10 cellular contexts compared by ENCODE assay signal in genomic region chr4:11471613-11472012, GRCh38. TPM values are rescaled to one million over a fixed set of nuclear protein-coding genes. Genes with fewer than 3 reads are reported as not detected.
A peak's percentile ranks its signal among the peaks of the same experiment; 100 is the strongest.
DNase-seq lines count a peak whose midpoint lies in the region; ATAC-seq, FAIRE-seq and TF ChIP-seq lines count a peak whose summit lies in the region.
"Had no signal": no experiment of that assay in that cellular context is flagged by ENCODE, and none has a peak within 500 bp of the region (broad histone marks: within the 10 kb centered on the region; RNA-seq: fewer than 3 reads in every experiment).

No MANE protein-coding gene starts in this region.

- intact Hi-C loops in HepG2 (cut with micrococcal nuclease; ENCODE audit: unreplicated experiment), result no loop called here
- intact Hi-C loops in left colon (cut with DNase I, micrococcal nuclease), result no loop called here

- WGBS in liver, result 51% methylated on average over 4 of the region's 4 CpGs
- 5% methylated on average over 4 of the region's 4 CpGs for WGBS in HepG2 (ENCODE audit: low lambda C conversion rate)

- DNase-seq in HepG2 (ENCODE audit: low spot score), result no peak
- DNase-seq in activated CD8-positive, alpha-beta memory T cell treated with anti-CD3 and anti-CD28 coated beads, Interleukin-2, amount 50 U/mL, for 4 hours, result peak; percentile 27
- DNase-seq in left colon, result no peak
- DNase-seq in type B pancreatic cell (ENCODE audit: extremely low spot score, unreplicated experiment), result no peak
- no peak for DNase-seq in RPMI8226
- DNase-seq in RKO (ENCODE audit: low spot score), result no peak

- TF ChIP-seq RAD21 in liver (IDR thresholded peaks at IDR 0.05) (no peak), HepG2 (CRISPR knock-in tag; IDR thresholded peaks at IDR 0.05) (no peak)

- no peak for TF ChIP-seq POLR2A in HepG2 (IDR thresholded peaks at IDR 0.05; ENCODE audit: insufficient read depth in 1 of 2, low read depth in 2 of 2, low read length in 2 of 2)

- no peak for FAIRE-seq in HepG2 (lab: Jason Lieb, UNC)

- no peaks in the 10 kb centered on the region for H3K27me3 ChIP-seq in liver (ENCODE audit: control insufficient read depth in 4 of 4, insufficient read depth in 4 of 4, low read length in 3 of 4)
- H3K27me3 ChIP-seq in HepG2 (ENCODE audit: control insufficient read depth in 1 of 2, insufficient read depth in 2 of 2, low read length in 2 of 2), result no peaks in the 10 kb centered on the region

- peaks cover 12% of the 10 kb centered on the region for H3K4me1 Mint-ChIP-seq in type B pancreatic cell (ENCODE audit: unreplicated experiment)

- H3K9ac ChIP-seq in liver (ENCODE audit: low read depth in 1 of 2, low read length in 2 of 2), result no peak overlapping the region
- no peak overlapping the region for H3K9ac ChIP-seq in HepG2 (ENCODE audit: insufficient read depth, low read depth, low read length)

- H3K79me2 ChIP-seq in HepG2 (ENCODE audit: insufficient read depth, low read length), result no peaks in the 10 kb centered on the region

- no peaks in the 10 kb centered on the region for H3K36me3 Mint-ChIP-seq in type B pancreatic cell

- ATAC-seq in HepG2 (no peak), HG03565 (IDR thresholded peaks at IDR 0.05; ENCODE audit: unreplicated experiment) (peak; percentile 55), left colon (peak; percentile 40)

- H3K4me3 Mint-ChIP-seq in type B pancreatic cell, result no peak overlapping the region

- CTCF ChIA-PET in HepG2 (lab: Yijun Ruan, JAX; ENCODE audit: low intra/inter-chr PET ratio, low total read pairs), result no interaction called here

- H3K27ac ChIP-seq in liver (ENCODE audit: low read depth in 1 of 2, low read length in 2 of 2) (no peak overlapping the region), HepG2 (ENCODE audit: extremely low read length, insufficient read depth, low read length) (no peak overlapping the region)

- in situ Hi-C loops in HepG2 (cut with HindIII; ENCODE audit: extremely low pct_ligation_motif_present, low pct_unique_long_range_greater_than_20kb), result loop anchor here (25.0 kb wide), 1 partner anchor 1166 kb away; no protein-coding TSS in a partner anchor

- H3K27ac Mint-ChIP-seq in type B pancreatic cell, result peak overlapping the region; percentile 15

- no peaks in the 10 kb centered on the region for H4K20me1 ChIP-seq in HepG2 (ENCODE audit: insufficient read depth, low read length)

- no peaks in the 10 kb centered on the region for H3K27me3 Mint-ChIP-seq in type B pancreatic cell

- H3K9me3 ChIP-seq in liver (ENCODE audit: control insufficient read depth in 4 of 4, low read length in 3 of 4), result no peaks in the 10 kb centered on the region
- no peaks in the 10 kb centered on the region for H3K9me3 ChIP-seq in HepG2 (ENCODE audit: low read length)

- BruUV-seq in HepG2 (replicated peaks; lab: Mats Ljungman, UMichigan), result no TSS peak

- no peaks in the 10 kb centered on the region for H3K36me3 ChIP-seq in liver (ENCODE audit: control insufficient read depth in 4 of 4, insufficient read depth in 3 of 4, low read depth in 1 of 4, low read length in 3 of 4)
- no peaks in the 10 kb centered on the region for H3K36me3 ChIP-seq in HepG2 (replicated peaks in 1 of 2; ENCODE audit: control insufficient read depth in 1 of 2, insufficient read depth in 2 of 2, low read length in 2 of 2)

- no peak overlapping the region for H3K4me2 ChIP-seq in HepG2 (ENCODE audit: low read depth, low read length)

- TF ChIP-seq EP300 in HepG2 (IDR thresholded peaks at IDR 0.05; ENCODE audit: low read depth in 2 of 2, low read length in 2 of 2) (no peak), HepG2 (CRISPR knock-in tag; IDR thresholded peaks at IDR 0.05; ENCODE audit: borderline replicate concordance) (no peak)

- no peaks in the 10 kb centered on the region for H3K4me1 ChIP-seq in liver (ENCODE audit: control insufficient read depth in 4 of 4, insufficient read depth in 4 of 4, low read length in 3 of 4)
- H3K4me1 ChIP-seq in HepG2 (ENCODE audit: insufficient read depth, low read length), result no peaks in the 10 kb centered on the region

- H3K4me3 ChIP-seq in liver (ENCODE audit: low read depth in 1 of 3, low read length in 3 of 3) (no peak overlapping the region), HepG2 (replicated peaks in 1 of 3; ENCODE audit: insufficient read depth in 1 of 3, low read depth in 2 of 3, low read length in 3 of 3) (no peak overlapping the region)

- POLR2A ChIA-PET in HepG2 (lab: Yijun Ruan, JAX), result no interaction called here

- TF ChIP-seq CTCF in liver (IDR thresholded peaks at IDR 0.05; ENCODE audit: low read depth, low read length, missing input control) (no peak), HepG2 (CRISPR knock-in tag; IDR thresholded peaks at IDR 0.05) (no peak), type B pancreatic cell (conservative IDR thresholded peaks at IDR 0.05) (no peak)

- H2AFZ ChIP-seq in HepG2 (ENCODE audit: low read length), result no peak overlapping the region

- H3K9me3 Mint-ChIP-seq in type B pancreatic cell, result no peaks in the 10 kb centered on the region

TF ChIP-seq in liver, 16 proteins besides CTCF, POLR2A, EP300 and RAD21 (continues in another document):
- TF ChIP-seq EGR1 (IDR thresholded peaks at IDR 0.05; ENCODE audit: low read depth in 2 of 2), result no peak
- no peak for TF ChIP-seq TAF1 (conservative IDR thresholded peaks at IDR 0.05)
- TF ChIP-seq, protein P1, sequence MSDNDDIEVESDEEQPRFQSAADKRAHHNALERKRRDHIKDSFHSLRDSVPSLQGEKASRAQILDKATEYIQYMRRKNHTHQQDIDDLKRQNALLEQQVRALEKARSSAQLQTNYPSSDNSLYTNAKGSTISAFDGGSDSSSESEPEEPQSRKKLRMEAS (IDR thresholded peaks at IDR 0.05), result no peak

TF ChIP-seq in HepG2, 621 proteins besides CTCF, POLR2A, EP300 and RAD21:
- TF ChIP-seq ZSCAN30 (CRISPR knock-in tag; IDR thresholded peaks at IDR 0.05) (no peak), CBX2 (IDR thresholded peaks at IDR 0.05; ENCODE audit: low read depth, low read length) (no peak), CBX2 (CRISPR knock-in tag; IDR thresholded peaks at IDR 0.05; ENCODE audit: low read depth) (no peak)
TF ChIP-seq in HepG2: peak in this region for 0.

RNA-seq across cellular contexts. Expression of gene HS3ST1, which starts 42.9 kb away (rescaled TPM):
- total RNA-seq in liver (under 1 TPM; 0.25 to 0.28 TPM), HepG2 (2016; rRNA removed; fragmentation: Illumina TruSeq; extraction: Trizol) (not detected in 2 replicates), left colon (1 to 10 TPM; 2.7 to 6.7 TPM), type B pancreatic cell (ENCODE audit: low replicate concordance) (2.5 and 4.6 TPM in 2 replicates)
- polyA plus RNA-seq in liver (under 1 TPM; 0.31 to 0.75 TPM), HepG2 (2011; rRNA removed) (not detected in 2 replicates)
- not detected in 2 replicates for total RNA-seq in HepG2 (2016; cell fraction: cytosol; rRNA removed; fragmentation: Illumina TruSeq; extraction: Trizol; ENCODE audit: low read depth)
- not detected in 2 replicates for total RNA-seq in HepG2 (2016; cell fraction: insoluble cytoplasmic fraction; rRNA removed; fragmentation: Illumina TruSeq; extraction: Trizol)
- total RNA-seq in HepG2 (2016; cell fraction: membrane; rRNA removed; fragmentation: Illumina TruSeq; extraction: Trizol), result not detected in 2 replicates
- not detected in 2 replicates for total RNA-seq in HepG2 (2016; cell fraction: nucleus; rRNA removed; fragmentation: Illumina TruSeq; extraction: Trizol)
- polyA plus RNA-seq in HepG2 (2011; cell fraction: cytosol; rRNA removed), result not detected in 2 replicates
- not detected in 2 replicates for polyA plus RNA-seq in HepG2 (2011; cell fraction: nucleus; rRNA removed)
- not detected in 2 replicates for polyA plus RNA-seq in HepG2 (2012)
- polyA plus RNA-seq in HepG2 (2016; cell fraction: cytosol; fragmentation: Illumina TruSeq; extraction: Trizol; ENCODE audit: low read depth), result not detected in 2 replicates
- not detected in 2 replicates for polyA plus RNA-seq in HepG2 (2016; cell fraction: insoluble cytoplasmic fraction; fragmentation: Illumina TruSeq; extraction: Trizol; ENCODE audit: low read depth)
- polyA plus RNA-seq in HepG2 (2016; cell fraction: membrane; fragmentation: Illumina TruSeq; extraction: Trizol; ENCODE audit: low read depth), result not detected in 2 replicates
- polyA plus RNA-seq in HepG2 (2016; cell fraction: nucleus; fragmentation: Illumina TruSeq; extraction: Trizol; ENCODE audit: insufficient read depth, low read depth), result not detected in 2 replicates
- polyA minus RNA-seq in HepG2 (2011; rRNA and poly(A)+ RNA removed; ENCODE audit: low replicate concordance), result 0.26 TPM in 1 of 2 replicates, not detected in the other
- not detected in 2 replicates for polyA minus RNA-seq in HepG2 (2011; cell fraction: cytosol; rRNA and poly(A)+ RNA removed)
- not detected in 2 replicates for polyA minus RNA-seq in HepG2 (2011; cell fraction: nucleus; rRNA and poly(A)+ RNA removed)
- total RNA-seq: activated CD8-positive, alpha-beta memory T cell treated with anti-CD3 and anti-CD28 coated beads for 36 hours had no signal
- polyA plus RNA-seq: BJ had no signal
